11 cellular contexts compared by ENCODE assay signal in the genomic region with DNA sequence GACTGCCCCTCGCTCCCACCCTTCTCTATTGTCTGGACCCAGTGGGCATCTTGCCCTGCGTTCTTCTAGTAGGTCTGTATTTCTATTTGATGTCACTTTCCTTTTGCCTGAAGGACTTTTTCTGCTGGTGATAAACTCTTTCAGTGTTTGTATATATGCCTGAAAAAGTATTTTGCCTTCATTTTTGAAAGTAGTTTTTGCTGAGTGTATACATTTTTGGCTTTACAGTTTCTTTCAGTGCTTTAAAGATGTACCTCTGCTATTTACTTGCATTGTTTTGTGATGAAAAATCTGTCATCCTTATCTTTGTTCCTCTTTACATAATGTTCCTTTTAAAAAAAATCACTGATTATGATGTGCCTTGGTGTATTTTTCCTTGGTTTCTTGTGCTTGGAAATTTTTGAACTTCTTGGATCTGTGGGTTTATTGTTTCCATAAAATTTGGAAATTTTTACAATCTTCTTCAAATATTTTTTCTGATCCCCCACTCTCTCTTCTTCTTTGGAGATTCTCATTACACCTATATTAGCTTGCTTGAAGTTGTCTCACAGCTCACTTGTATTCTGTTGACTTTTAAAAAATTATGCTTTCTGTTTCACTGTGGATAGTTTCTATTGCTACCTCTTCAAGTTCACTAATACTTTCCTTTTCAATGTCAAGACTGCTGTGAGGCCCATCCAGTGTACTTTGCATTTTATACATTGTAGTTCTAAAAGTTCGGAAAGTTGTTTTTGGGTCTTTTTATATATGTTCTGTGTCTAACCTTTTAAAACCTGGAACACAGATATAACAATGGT.
A peak's percentile ranks its signal among the peaks of the same experiment; 100 is the strongest.
DNase-seq lines count a peak whose midpoint lies in the region; ATAC-seq, FAIRE-seq and TF ChIP-seq lines count a peak whose summit lies in the region.
"Had no signal": no experiment of that assay in that cellular context is flagged by ENCODE, and none has a peak within 500 bp of the region (broad histone marks: within the 10 kb centered on the region; RNA-seq: fewer than 3 reads in every experiment).

No MANE protein-coding gene starts in this region.

- no peak for TF ChIP-seq EP300 in GM12878 (IDR thresholded peaks at IDR 0.05; ENCODE audit: borderline replicate concordance in 1 of 2, control insufficient read depth in 1 of 2, low read depth in 2 of 2, low read length in 2 of 2)

- in situ Hi-C loops in GM12878 (cut with MboI) = no loop called here

- no peak for FAIRE-seq in GM12878 (lab: Jason Lieb, UNC)
- FAIRE-seq: GM19239 had no signal

- ATAC-seq in GM18517 (IDR thresholded peaks at IDR 0.05; ENCODE audit: unreplicated experiment) (peak; percentile 92), GM21367 (IDR thresholded peaks at IDR 0.05; ENCODE audit: unreplicated experiment) (peak; percentile 81), HG03095 (IDR thresholded peaks at IDR 0.05; ENCODE audit: unreplicated experiment) (peak; percentile 80), GM12878 (peak; percentile 77)

- DNase-seq in GM12878 (ENCODE audit: low read depth, low spot score) (peak; percentile 5), RWPE1 (ENCODE audit: low spot score) (no peak), dermis blood vessel endothelial cell (no peak), MV-4-11 (lab: John Stamatoyannopoulos, UW) (no peak)
- no peak for DNase-seq in effector CD4-positive, alpha-beta T cell
- DNase-seq: Caco-2, Karpas-422 had no signal

- no peak overlapping the region; the same call in 1 of the 2 replicates for H3K27ac ChIP-seq in GM12878 (ENCODE audit: control insufficient read depth, insufficient read depth)
- H3K27ac ChIP-seq in RWPE1 = no peak overlapping the region

- no peaks in the 10 kb centered on the region for H4K20me1 ChIP-seq in GM12878 (ENCODE audit: control insufficient read depth, insufficient read depth)

- TF ChIP-seq POLR2A in GM12878 (IDR thresholded peaks at IDR 0.05; ENCODE audit: low read depth, low read length) = no peak

- H3K4me3 ChIP-seq in GM12878 = no peak overlapping the region

- TF ChIP-seq RAD21 in GM12878 (IDR thresholded peaks at IDR 0.05; ENCODE audit: insufficient read depth, low read depth, low read length) = no peak

- BruUV-seq in GM12878 (replicated peaks; lab: Mats Ljungman, UMichigan) = no TSS peak

- POLR2A ChIA-PET in GM12878 (lab: Charles Lee) (no interaction called here), RWPE1 (lab: Yijun Ruan, JAX; ENCODE audit: low non-redundant PET) (no interaction called here)

- H3K9ac ChIP-seq in GM12878 (ENCODE audit: control insufficient read depth, insufficient read depth, low read length) = no peak overlapping the region

- no peaks in the 10 kb centered on the region for H3K9me3 ChIP-seq in GM12878 (replicated peaks; ENCODE audit: control insufficient read depth, insufficient read depth, low read length)
- H3K9me3 ChIP-seq: Caco-2 had no signal

- SMC1A ChIA-PET in GM12878 (lab: Charles Lee; ENCODE audit: uncharacterized antibody, unreplicated experiment) = interaction anchor here (0.8 to 1.4 kb wide), 4 partner anchors 9 to 78 kb away, joined by 3 to 6 read pairs (median 3); no protein-coding TSS in a partner anchor

- H2AFZ ChIP-seq in GM12878 (ENCODE audit: control insufficient read depth, low read depth, low read length) = no peak overlapping the region

- peaks cover 18% of the 10 kb centered on the region for H3K4me1 ChIP-seq in GM12878 (ENCODE audit: control insufficient read depth, insufficient read depth, low read length)
- H3K4me1 ChIP-seq: Caco-2 had no signal

- intact Hi-C loops in GM12878 (cut with micrococcal nuclease; ENCODE audit: unreplicated experiment) = no loop called here

- H3K4me2 ChIP-seq in GM12878 (ENCODE audit: control insufficient read depth, insufficient read depth) = no peak overlapping the region; the same call in none of the 2 replicates

- H3K79me2 ChIP-seq in GM12878 (ENCODE audit: control insufficient read depth, insufficient read depth, low read length) = no peaks in the 10 kb centered on the region; the same call in 1 of the 2 replicates

- CTCF ChIA-PET in GM12878 (lab: Yijun Ruan, JAX) = interaction anchor here (0.7 to 2.4 kb wide), 4 partner anchors 9 to 1099 kb away, joined by 4 to 13 read pairs (median 4); no protein-coding TSS in a partner anchor
- CTCF ChIA-PET in RWPE1 (lab: Yijun Ruan, JAX) = interaction anchor here (0.8 kb wide), 1 partner anchor 33 kb away, joined by 4 read pairs; no protein-coding TSS in a partner anchor

- H3K27me3 ChIP-seq in GM12878 (replicated peaks in 1 of 2; ENCODE audit: control insufficient read depth in 2 of 2, insufficient read depth in 2 of 2, low read length in 1 of 2) = no peaks in the 10 kb centered on the region

- peaks cover 23 to 55% of the 10 kb centered on the region in 2 experiments for H3K36me3 ChIP-seq in GM12878 (ENCODE audit: control insufficient read depth in 2 of 2, insufficient read depth in 2 of 2, low read length in 1 of 2)

- TF ChIP-seq CTCF in GM12878 (IDR thresholded peaks at IDR 0.05 in 2 of 3, conservative IDR thresholded peaks at IDR 0.05 in 1 of 3; ENCODE audit: control insufficient read depth in 2 of 3, extremely low read depth in 1 of 3, insufficient read depth in 1 of 3, low read depth in 3 of 3, low read length in 3 of 3) (no peak), RWPE1 (conservative IDR thresholded peaks at IDR 0.05; ENCODE audit: low read depth) (no peak)

- RAD21 ChIA-PET in GM12878 (lab: Charles Lee; ENCODE audit: unreplicated experiment) = interaction anchor here (2.1 kb wide), 1 partner anchor 224 kb away, joined by 5 read pairs; no protein-coding TSS in a partner anchor

- 99% methylated on average over 3 of the region's 3 CpGs for WGBS in GM12878 (ENCODE audit: insufficient coverage, insufficient replicate concordance, low lambda C conversion rate, missing lambda C conversion rate)

TF ChIP-seq in GM12878, 131 proteins besides CTCF, POLR2A, EP300 and RAD21:
- TF ChIP-seq RB1 (IDR thresholded peaks at IDR 0.05; ENCODE audit: borderline replicate concordance) (no peak), HDAC2 (IDR thresholded peaks at IDR 0.05) (no peak), BRCA1 (IDR thresholded peaks at IDR 0.05; ENCODE audit: low read depth, low read length) (no peak), SRF (IDR thresholded peaks at IDR 0.05; ENCODE audit: low read depth in 2 of 2, low read length in 2 of 2) (no peak), HSF1 (IDR thresholded peaks at IDR 0.05; ENCODE audit: low read depth, low read length) (no peak), ZZZ3 (IDR thresholded peaks at IDR 0.05; ENCODE audit: control insufficient read depth, insufficient read length, low read depth) (no peak), ETV6 (conservative IDR thresholded peaks at IDR 0.05 in 1 of 2, IDR thresholded peaks at IDR 0.05 in 1 of 2; ENCODE audit: borderline replicate concordance in 1 of 2, low read depth in 1 of 2) (no peak), NFXL1 (IDR thresholded peaks at IDR 0.05; ENCODE audit: borderline replicate concordance) (no peak), SP1 (IDR thresholded peaks at IDR 0.05; ENCODE audit: low read depth, low read length) (no peak), TCF12 (IDR thresholded peaks at IDR 0.05; ENCODE audit: low read depth, low read length) (no peak), SMAD1 (IDR thresholded peaks at IDR 0.05; ENCODE audit: low read depth, partially characterized antibody) (no peak), ESRRA (IDR thresholded peaks at IDR 0.05; ENCODE audit: low read length) (no peak), EED (IDR thresholded peaks at IDR 0.05; ENCODE audit: low read depth) (no peak), NR2C1 (IDR thresholded peaks at IDR 0.05) (no peak), CHD2 (IDR thresholded peaks at IDR 0.05; ENCODE audit: borderline replicate concordance, low read depth, low read length) (no peak), KAT2A (conservative IDR thresholded peaks at IDR 0.05; ENCODE audit: control insufficient read depth, low read depth, low read length) (no peak), SUZ12 (IDR thresholded peaks at IDR 0.05; ENCODE audit: unreplicated experiment) (no peak)
- TF ChIP-seq, protein P1, sequence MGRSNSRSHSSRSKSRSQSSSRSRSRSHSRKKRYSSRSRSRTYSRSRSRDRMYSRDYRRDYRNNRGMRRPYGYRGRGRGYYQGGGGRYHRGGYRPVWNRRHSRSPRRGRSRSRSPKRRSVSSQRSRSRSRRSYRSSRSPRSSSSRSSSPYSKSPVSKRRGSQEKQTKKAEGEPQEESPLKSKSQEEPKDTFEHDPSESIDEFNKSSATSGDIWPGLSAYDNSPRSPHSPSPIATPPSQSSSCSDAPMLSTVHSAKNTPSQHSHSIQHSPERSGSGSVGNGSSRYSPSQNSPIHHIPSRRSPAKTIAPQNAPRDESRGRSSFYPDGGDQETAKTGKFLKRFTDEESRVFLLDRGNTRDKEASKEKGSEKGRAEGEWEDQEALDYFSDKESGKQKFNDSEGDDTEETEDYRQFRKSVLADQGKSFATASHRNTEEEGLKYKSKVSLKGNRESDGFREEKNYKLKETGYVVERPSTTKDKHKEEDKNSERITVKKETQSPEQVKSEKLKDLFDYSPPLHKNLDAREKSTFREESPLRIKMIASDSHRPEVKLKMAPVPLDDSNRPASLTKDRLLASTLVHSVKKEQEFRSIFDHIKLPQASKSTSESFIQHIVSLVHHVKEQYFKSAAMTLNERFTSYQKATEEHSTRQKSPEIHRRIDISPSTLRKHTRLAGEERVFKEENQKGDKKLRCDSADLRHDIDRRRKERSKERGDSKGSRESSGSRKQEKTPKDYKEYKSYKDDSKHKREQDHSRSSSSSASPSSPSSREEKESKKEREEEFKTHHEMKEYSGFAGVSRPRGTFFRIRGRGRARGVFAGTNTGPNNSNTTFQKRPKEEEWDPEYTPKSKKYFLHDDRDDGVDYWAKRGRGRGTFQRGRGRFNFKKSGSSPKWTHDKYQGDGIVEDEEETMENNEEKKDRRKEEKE (IDR thresholded peaks at IDR 0.05) = no peak
TF ChIP-seq in GM12878: peak in this region for 0.
